ENCODE assay signal across 13 cellular contexts in genomic region chr7:98177553-98177952, GRCh38. TPM values are rescaled to one million over a fixed set of nuclear protein-coding genes. Genes with fewer than 3 reads are reported as not detected.
DNase-seq lines count a peak whose midpoint lies in the region; ATAC-seq and TF ChIP-seq lines count a peak whose summit lies in the region.
"Had no signal": no experiment of that assay in that cellular context is flagged by ENCODE, and none has a peak within 500 bp of the region (broad histone marks: within the 10 kb centered on the region; RNA-seq: fewer than 3 reads in every experiment).

No MANE protein-coding gene starts in this region.

- WGBS in prostate gland = 82% methylated on average over 6 of the region's 6 CpGs

- no peak for DNase-seq in caudate nucleus (lab: John Stamatoyannopoulos, UW)
- no peak for DNase-seq in left ventricle myocardium superior
- DNase-seq in prostate gland (ENCODE audit: low spot score) = no peak
- DNase-seq in upper lobe of right lung = no peak
- DNase-seq in AG08395 (ENCODE audit: low spot score) = no peak
- DNase-seq: H9, MG63, NCI-H1105, NCI-H187, SJCRH30 had no signal

- H3K36me3 ChIP-seq in prostate gland (no peaks in the 10 kb centered on the region), upper lobe of right lung (peaks cover 29% of the 10 kb centered on the region)
- H3K36me3 ChIP-seq: MG63 had no signal

- no peaks in the 10 kb centered on the region for H3K27me3 ChIP-seq in prostate gland (replicated peaks; ENCODE audit: insufficient read depth)
- no peaks in the 10 kb centered on the region for H3K27me3 ChIP-seq in upper lobe of right lung
- H3K27me3 ChIP-seq: BLaER1, MG63, SJCRH30 had no signal

- ATAC-seq in left ventricle myocardium superior (peak; percentile 47), upper lobe of right lung (peak; percentile 19), HG02623 (IDR thresholded peaks at IDR 0.05; ENCODE audit: unreplicated experiment) (no peak), GM21723 (IDR thresholded peaks at IDR 0.05; ENCODE audit: unreplicated experiment) (no peak)

- no peaks in the 10 kb centered on the region for H3K9me3 ChIP-seq in prostate gland
- H3K9me3 ChIP-seq in upper lobe of right lung = no peaks in the 10 kb centered on the region
- H3K9me3 ChIP-seq: BLaER1, MG63, SJCRH30 had no signal

- no peak for TF ChIP-seq POLR2A in prostate gland (IDR thresholded peaks at IDR 0.05)

- peak overlapping the region; percentile 39 for H3K27ac ChIP-seq in caudate nucleus (ENCODE audit: low read depth, low read length)
- peak overlapping the region; percentile 81 to 86 for H3K27ac ChIP-seq in prostate gland
- H3K27ac ChIP-seq in upper lobe of right lung = peak overlapping the region; percentile 74
- H3K27ac ChIP-seq: BLaER1, SJCRH30 had no signal

- H3K4me1 ChIP-seq in prostate gland (replicated peaks) (peaks cover 22% of the 10 kb centered on the region), upper lobe of right lung (peaks cover 16% of the 10 kb centered on the region)
- H3K4me1 ChIP-seq: BLaER1 had no signal

- TF ChIP-seq CTCF in prostate gland (IDR thresholded peaks at IDR 0.05) (no peak), upper lobe of right lung (IDR thresholded peaks at IDR 0.05) (no peak)

- H3K4me3 ChIP-seq in prostate gland (peak overlapping the region in 1 of 2 donors; percentile 6), upper lobe of right lung (no peak overlapping the region)
- H3K4me3 ChIP-seq: BLaER1, MG63, SJCRH30 had no signal

- intact Hi-C loops in left ventricle myocardium superior (cut with micrococcal nuclease) = loop anchor here (5.0 kb wide), 1 partner anchor 155 kb away; no protein-coding TSS in a partner anchor
- intact Hi-C loops in prostate gland (cut with DNase I) = no loop called here
- intact Hi-C loops in upper lobe of right lung (cut with DNase I) = no loop called here

RNA-seq across cellular contexts. Expression of gene BHLHA15, which starts 33.7 kb away (rescaled TPM):
- total RNA-seq in left ventricle myocardium superior (not detected), prostate gland (10 to 100 TPM; 24.6 to 90.9 TPM), upper lobe of right lung (0.81 TPM)
- total RNA-seq: SJCRH30 had no signal

Comparison
In these comparisons a context has a peak if more than half of its experiments do, and no peak if none do; other contexts are left out.
1. ATAC-seq: peak in left ventricle myocardium superior (single experiment) and upper lobe of right lung (single experiment); none in HG02623 (single experiment) and GM21723 (single experiment).
2. RNA of gene BHLHA15, which starts 33.7 kb away (total RNA-seq): 24.6 to 90.9 TPM in prostate gland; 0.81 TPM in upper lobe of right lung (single experiment) and not detected in left ventricle myocardium superior (single experiment); every median in the first group is over 10 times any median in the second.
3. Peak in every context shown above with its lines, with median percentiles within 50 percentile points of each other: H3K27ac ChIP-seq.